Comparison of ENCODE assay signal across 1 cellular context in the genomic region with DNA sequence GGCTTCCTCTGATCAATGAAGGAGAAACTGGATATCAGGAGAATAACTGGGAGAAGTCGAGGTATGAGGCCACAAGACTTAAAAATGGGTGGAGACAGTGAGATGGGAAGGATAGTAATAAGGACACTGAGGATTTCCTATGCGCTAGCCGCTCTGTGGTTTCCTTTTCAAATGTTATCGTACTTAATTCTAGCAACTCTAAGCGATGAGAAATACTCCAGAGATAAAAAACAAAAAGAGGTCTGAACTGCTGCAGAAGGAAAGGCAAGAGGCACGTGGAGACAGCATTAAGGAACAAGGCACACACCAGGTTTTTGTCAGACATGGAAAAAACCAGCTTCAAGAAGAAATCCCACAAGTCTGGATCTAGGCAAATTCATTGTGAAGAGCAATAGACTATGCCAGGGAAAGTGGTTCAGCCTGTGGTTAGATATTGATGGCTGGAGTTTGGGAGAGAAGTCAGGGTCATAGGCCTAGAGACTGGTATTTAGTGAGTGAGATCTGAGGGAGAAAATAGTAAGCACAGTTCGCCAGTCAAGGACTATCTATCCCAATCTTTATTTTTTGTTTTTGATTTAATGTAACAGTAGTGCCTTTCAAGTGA.
TF ChIP-seq lines count a peak whose summit lies in the region.

No MANE protein-coding gene starts in this region.

TF ChIP-seq in IMR-90, 13 proteins besides CTCF, POLR2A, EP300 and RAD21:
- TF ChIP-seq CEBPB (IDR thresholded peaks at IDR 0.05; ENCODE audit: low read depth, low read length) (no peak), RCOR1 (IDR thresholded peaks at IDR 0.05; ENCODE audit: insufficient replicate concordance, low read length) (no peak), FOS (IDR thresholded peaks at IDR 0.05; ENCODE audit: low read depth, low read length) (no peak), MAFK (IDR thresholded peaks at IDR 0.05; ENCODE audit: low read depth, low read length) (no peak), ELK1 (IDR thresholded peaks at IDR 0.05; ENCODE audit: borderline replicate concordance, low read depth, low read length) (no peak), USF2 (IDR thresholded peaks at IDR 0.05; ENCODE audit: low read depth, low read length) (no peak), RFX5 (IDR thresholded peaks at IDR 0.05; ENCODE audit: low read depth, low read length) (no peak), MXI1 (IDR thresholded peaks at IDR 0.05; ENCODE audit: borderline replicate concordance, low read depth, low read length) (no peak), NFE2L2 (IDR thresholded peaks at IDR 0.05; ENCODE audit: low read depth, low read length) (no peak), MAZ (IDR thresholded peaks at IDR 0.05; ENCODE audit: borderline replicate concordance, low read depth, low read length) (no peak)
